22 cellular contexts compared by ENCODE assay signal in the genomic region with DNA sequence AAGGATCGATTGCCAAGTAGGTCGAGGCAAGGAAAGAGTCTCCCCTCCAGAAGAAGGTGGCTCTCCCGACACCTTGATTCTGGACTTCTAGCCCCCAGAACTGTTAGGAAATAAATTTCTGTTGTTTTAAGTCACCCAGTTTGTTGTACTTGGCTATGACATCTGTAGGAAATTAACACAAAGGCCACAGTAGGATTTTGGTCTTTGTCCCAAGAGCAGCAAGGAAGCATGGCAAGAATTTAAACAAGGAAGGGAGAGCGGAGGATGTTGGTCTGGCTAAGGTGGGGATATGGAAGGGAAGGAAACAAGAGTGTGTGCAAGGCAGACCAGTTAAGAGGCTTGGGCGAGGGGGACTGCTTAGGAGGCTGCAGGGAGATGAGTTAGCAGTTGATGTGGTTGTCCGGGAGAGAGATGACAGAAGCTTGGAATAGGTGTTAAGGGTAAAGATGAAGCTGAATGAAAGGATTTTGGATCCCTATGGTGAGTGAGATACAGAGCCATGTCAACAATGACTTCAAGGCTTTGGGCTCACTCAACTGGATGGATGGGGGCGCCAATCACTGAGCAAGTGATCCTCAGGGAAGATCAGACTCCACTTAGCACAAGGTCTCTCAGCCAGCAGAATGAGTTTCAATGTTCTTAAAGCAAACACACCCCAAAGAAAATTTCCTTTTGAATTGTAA.
DNase-seq lines count a peak whose midpoint lies in the region; ATAC-seq, FAIRE-seq and TF ChIP-seq lines count a peak whose summit lies in the region.
"Had no signal": no experiment of that assay in that cellular context is flagged by ENCODE, and none has a peak within 500 bp of the region (broad histone marks: within the 10 kb centered on the region; RNA-seq: fewer than 3 reads in every experiment).

No MANE protein-coding gene starts in this region.

- H3K4me1 ChIP-seq in RWPE2 (ENCODE audit: insufficient read depth, poor library complexity, severe bottlenecking) (peaks cover 42% of the 10 kb centered on the region), smooth muscle cell (ENCODE audit: low read depth) (peaks cover 49% of the 10 kb centered on the region), small intestine (ENCODE audit: control insufficient read depth in 2 of 2, insufficient read depth in 1 of 2, low read depth in 1 of 2, low read length in 1 of 2) (peaks cover 3 to 14% of the 10 kb centered on the region in 2 donors)

- H4K20me1 ChIP-seq in smooth muscle cell (ENCODE audit: low read depth) = no peaks in the 10 kb centered on the region

- H3K36me3 ChIP-seq in RWPE2 (ENCODE audit: low read depth) (no peaks in the 10 kb centered on the region), smooth muscle cell (ENCODE audit: low read depth) (no peaks in the 10 kb centered on the region), small intestine (ENCODE audit: control insufficient read depth in 2 of 2, insufficient read depth in 2 of 2, low read length in 2 of 2) (no peaks in the 10 kb centered on the region)
- H3K36me3 ChIP-seq: gastrocnemius medialis, HAP-1, SJCRH30, upper lobe of left lung had no signal

- peak; percentile 6 for TF ChIP-seq CTCF in RWPE2 (IDR thresholded peaks at IDR 0.05; ENCODE audit: poor library complexity, severe bottlenecking)
- TF ChIP-seq CTCF in smooth muscle cell (IDR thresholded peaks at IDR 0.05; ENCODE audit: borderline replicate concordance, insufficient read depth, poor library complexity, severe bottlenecking) = no peak

- H3K79me2 ChIP-seq in smooth muscle cell (ENCODE audit: low read depth) = no peaks in the 10 kb centered on the region

- H3K27ac ChIP-seq in RWPE2 (ENCODE audit: poor library complexity, severe bottlenecking) = peak overlapping the region; percentile 97
- H3K27ac ChIP-seq in smooth muscle cell (ENCODE audit: low read depth) = peak overlapping the region; percentile 99
- H3K27ac ChIP-seq in small intestine (ENCODE audit: low read depth in 1 of 2, low read length in 1 of 2) = no peak overlapping the region
- H3K27ac ChIP-seq: gastrocnemius medialis, upper lobe of left lung had no signal

- POLR2A ChIA-PET in activated naive CD8-positive, alpha-beta T cell treated with anti-CD3 and anti-CD28 coated beads, Interleukin-2, amount 10 ng/mL, durations not matched to agents 7 days and 5 days (lab: Charles Lee) = no interaction called here

- no peaks in the 10 kb centered on the region for H3K27me3 Mint-ChIP-seq in activated naive CD8-positive, alpha-beta T cell treated with anti-CD3 and anti-CD28 coated beads, Interleukin-2, amount 10 ng/mL, durations not matched to agents 7 days and 5 days
- H3K27me3 Mint-ChIP-seq in activated naive CD8-positive, alpha-beta T cell treated with anti-CD3 and anti-CD28 coated beads for 36 hours = no peaks in the 10 kb centered on the region

- WGBS in smooth muscle cell (ENCODE audit: low lambda C conversion rate) = 90% methylated on average over 7 of the region's 7 CpGs
- WGBS in small intestine, 3 donors = 84 to 97% (median 91%) methylated on average over 7 of the region's 7 CpGs

- no peak overlapping the region for H3K9ac ChIP-seq in smooth muscle cell (ENCODE audit: low read depth)

- no peak overlapping the region for H2AFZ ChIP-seq in smooth muscle cell (ENCODE audit: low read depth)

- no peak for ATAC-seq in activated naive CD8-positive, alpha-beta T cell treated with anti-CD3 and anti-CD28 coated beads, Interleukin-2, amount 10 ng/mL, durations not matched to agents 7 days and 5 days (ENCODE audit: low read depth)
- ATAC-seq in RWPE2 (ENCODE audit: low read depth) (no peak), HG03571 (IDR thresholded peaks at IDR 0.05; ENCODE audit: unreplicated experiment) (no peak)
- ATAC-seq: CD8-positive, alpha-beta T cell; gastrocnemius medialis; left lobe of liver had no signal

- no peak overlapping the region for H3K4me3 ChIP-seq in RWPE2 (ENCODE audit: severe bottlenecking)
- H3K4me3 ChIP-seq in smooth muscle cell = no peak overlapping the region
- H3K4me3 ChIP-seq in small intestine (ENCODE audit: low read depth in 1 of 2, low read length in 2 of 2) = no peak overlapping the region
- H3K4me3 ChIP-seq: gastrocnemius medialis, HAP-1, SJCRH30, upper lobe of left lung had no signal

- H3K27me3 ChIP-seq in RWPE2 (ENCODE audit: insufficient read depth, poor library complexity, severe bottlenecking) (no peaks in the 10 kb centered on the region), smooth muscle cell (ENCODE audit: low read depth) (no peaks in the 10 kb centered on the region), small intestine (ENCODE audit: control insufficient read depth in 2 of 2, insufficient read depth in 2 of 2, low read length in 2 of 2) (no peaks in the 10 kb centered on the region)
- H3K27me3 ChIP-seq: gastrocnemius medialis, SJCRH30, upper lobe of left lung had no signal

- H3F3A ChIP-seq in smooth muscle cell (ENCODE audit: low read depth) = peaks cover 34% of the 10 kb centered on the region

- no peak for DNase-seq in activated naive CD8-positive, alpha-beta T cell treated with anti-CD3 and anti-CD28 coated beads, Interleukin-2, amount 10 ng/mL, durations not matched to agents 7 days and 5 days
- DNase-seq in activated naive CD8-positive, alpha-beta T cell treated with anti-CD3 and anti-CD28 coated beads for 36 hours = no peak
- DNase-seq in RWPE2 (ENCODE audit: low spot score) (peak; percentile 54), fibroblast of peridontal ligament (ENCODE audit: extremely low read depth) (peak; percentile 36), smooth muscle cell (lab: John Stamatoyannopoulos, UW; ENCODE audit: unreplicated experiment) (no peak), small intestine (no peak), NCI-H2029 (lab: John Stamatoyannopoulos, UW) (no peak)
- DNase-seq: activated CD4-positive, alpha-beta T cell treated with anti-CD3 and anti-CD28 coated beads for 1 hour; activated gamma-delta T cell; CD8-positive, alpha-beta T cell; DND-41; gastrocnemius medialis; NCI-H1694 treated with DMSO at 0.1 percent for 48 hours; NCI-H510A; SJCRH30; stimulated activated naive CD4-positive, alpha-beta T cell treated with Interleukin-2 at 50 U/mL for 16 hours; upper lobe of left lung had no signal

- no peak overlapping the region for H3K4me2 ChIP-seq in smooth muscle cell

- H3K27ac Mint-ChIP-seq in activated naive CD8-positive, alpha-beta T cell treated with anti-CD3 and anti-CD28 coated beads, Interleukin-2, amount 10 ng/mL, durations not matched to agents 7 days and 5 days = peak overlapping the region; percentile 10
- no peak overlapping the region for H3K27ac Mint-ChIP-seq in activated naive CD8-positive, alpha-beta T cell treated with anti-CD3 and anti-CD28 coated beads for 36 hours
- H3K27ac Mint-ChIP-seq: CD8-positive, alpha-beta T cell had no signal

- H3K4me1 Mint-ChIP-seq in activated naive CD8-positive, alpha-beta T cell treated with anti-CD3 and anti-CD28 coated beads, Interleukin-2, amount 10 ng/mL, durations not matched to agents 7 days and 5 days = peaks cover 37% of the 10 kb centered on the region
- H3K4me1 Mint-ChIP-seq in activated naive CD8-positive, alpha-beta T cell treated with anti-CD3 and anti-CD28 coated beads for 36 hours = peaks cover 49% of the 10 kb centered on the region

- H3K36me3 Mint-ChIP-seq in activated naive CD8-positive, alpha-beta T cell treated with anti-CD3 and anti-CD28 coated beads, Interleukin-2, amount 10 ng/mL, durations not matched to agents 7 days and 5 days = peaks cover 5% of the 10 kb centered on the region
- H3K36me3 Mint-ChIP-seq in activated naive CD8-positive, alpha-beta T cell treated with anti-CD3 and anti-CD28 coated beads for 36 hours = peaks cover 4% of the 10 kb centered on the region
- H3K36me3 Mint-ChIP-seq: CD8-positive, alpha-beta T cell had no signal

- no peak overlapping the region for H3K4me3 Mint-ChIP-seq in activated naive CD8-positive, alpha-beta T cell treated with anti-CD3 and anti-CD28 coated beads, Interleukin-2, amount 10 ng/mL, durations not matched to agents 7 days and 5 days
- no peak overlapping the region for H3K4me3 Mint-ChIP-seq in activated naive CD8-positive, alpha-beta T cell treated with anti-CD3 and anti-CD28 coated beads for 36 hours
- H3K4me3 Mint-ChIP-seq: CD8-positive, alpha-beta T cell had no signal

- no peak for FAIRE-seq in small intestine (lab: Jason Lieb, UNC)
- FAIRE-seq: A204.1, colon had no signal

- H3K9me3 ChIP-seq in RWPE2 (ENCODE audit: severe bottlenecking) (no peaks in the 10 kb centered on the region), smooth muscle cell (replicated peaks; ENCODE audit: low read depth) (no peaks in the 10 kb centered on the region), small intestine (ENCODE audit: control insufficient read depth, low read depth) (no peaks in the 10 kb centered on the region)
- H3K9me3 ChIP-seq: gastrocnemius medialis, HAP-1, SJCRH30, upper lobe of left lung had no signal

- peaks cover 3% of the 10 kb centered on the region for H3K9me3 Mint-ChIP-seq in activated naive CD8-positive, alpha-beta T cell treated with anti-CD3 and anti-CD28 coated beads, Interleukin-2, amount 10 ng/mL, durations not matched to agents 7 days and 5 days
- no peaks in the 10 kb centered on the region for H3K9me3 Mint-ChIP-seq in activated naive CD8-positive, alpha-beta T cell treated with anti-CD3 and anti-CD28 coated beads for 36 hours
- H3K9me3 Mint-ChIP-seq: CD8-positive, alpha-beta T cell had no signal

Comparison
In these comparisons a context has a peak if more than half of its experiments do, and no peak if none do; other contexts are left out.
1. DNase-seq: peak in RWPE2 (single experiment) and fibroblast of peridontal ligament (single experiment); none in activated naive CD8-positive, alpha-beta T cell treated with anti-CD3 and anti-CD28 coated beads, Interleukin-2, amount 10 ng/mL, durations not matched to agents 7 days and 5 days (single experiment), activated naive CD8-positive, alpha-beta T cell treated with anti-CD3 and anti-CD28 coated beads for 36 hours (single experiment), smooth muscle cell (single experiment), small intestine (single experiment) and NCI-H2029 (single experiment).
2. H3K27ac ChIP-seq: peak in RWPE2 (single experiment) and smooth muscle cell (single experiment); none in small intestine (0 of 2).